In the genomic region with DNA sequence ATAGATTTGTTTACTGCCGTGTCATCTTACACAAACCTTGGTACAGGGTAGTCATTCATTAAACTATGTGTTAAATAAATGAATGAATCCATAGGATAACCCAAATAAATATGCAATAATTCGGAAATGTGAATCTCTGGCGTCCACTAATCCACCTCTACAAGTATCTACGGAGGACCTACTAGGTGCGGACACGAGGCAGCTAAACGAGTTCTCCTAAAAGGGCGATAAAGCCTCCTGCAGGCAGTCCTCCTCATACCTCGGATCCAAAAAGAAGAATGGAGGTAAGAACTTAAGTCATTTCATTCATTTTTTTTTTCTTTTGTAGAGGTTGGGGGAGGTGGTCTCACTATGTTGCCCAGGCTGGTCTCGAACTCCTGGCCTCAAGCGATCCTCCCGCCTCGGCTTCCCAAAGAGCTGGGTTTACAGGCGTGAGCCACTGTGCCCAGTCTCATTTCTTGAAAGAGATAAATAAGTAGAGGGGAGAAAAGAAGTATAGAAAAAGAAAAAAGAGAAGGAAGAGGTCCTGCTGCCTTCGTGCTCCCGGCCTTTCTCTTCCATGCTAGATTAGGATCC, we compare ENCODE assay signal across 8 cellular contexts. TPM values are rescaled to one million over a fixed set of nuclear protein-coding genes. Genes with fewer than 3 reads are reported as not detected.
DNase-seq lines count a peak whose midpoint lies in the region; ATAC-seq and TF ChIP-seq lines count a peak whose summit lies in the region.

No MANE protein-coding gene starts in this region.

- H3K27ac ChIP-seq in tibial nerve, result peak overlapping the region in 3 of 4 donors; percentile 79 to 96 (median 93)

- no peak for TF ChIP-seq EP300 in tibial nerve (IDR thresholded peaks at IDR 0.05)

- H3K36me3 ChIP-seq in kidney epithelial cell (ENCODE audit: control insufficient read depth, insufficient read depth, low read length), result peaks cover 2% of the 10 kb centered on the region
- H3K36me3 ChIP-seq in tibial nerve, result peaks cover under 1 to 34% (median 26%) of the 10 kb centered on the region in 3 donors

- H3K4me3 Mint-ChIP-seq in activated T-cell treated with anti-CD3 and anti-CD28 coated beads, Interleukin-2, amount 50 U/mL, for 24 hours, result peak overlapping the region; percentile 99
- peak overlapping the region; percentile 95 for H3K4me3 Mint-ChIP-seq in activated naive CD8-positive, alpha-beta T cell treated with anti-CD3 and anti-CD28 coated beads, Interleukin-2, amount 10 ng/mL, durations not matched to agents 7 days and 5 days

- WGBS in tibial nerve, 2 donors, result 18 to 23% methylated on average over 16 of the region's 16 CpGs

- no peaks in the 10 kb centered on the region for H3K9me3 ChIP-seq in tibial nerve

- H3K27me3 ChIP-seq in kidney epithelial cell (ENCODE audit: control insufficient read depth, insufficient read depth, low read length) (no peaks in the 10 kb centered on the region), tibial nerve (no peaks in the 10 kb centered on the region)

- no peak for DNase-seq in activated T-cell treated with anti-CD3 and anti-CD28 coated beads, Interleukin-2, amount 50 U/mL, for 24 hours
- DNase-seq in activated T-cell treated with anti-CD3 and anti-CD28 coated beads for 4 hours (no peak), kidney epithelial cell (ENCODE audit: low read depth) (no peak), tibial nerve (ENCODE audit: low spot score in 2 of 2) (no peak), HK-2 (ENCODE audit: unreplicated experiment) (no peak)
- no peak for DNase-seq in activated naive CD8-positive, alpha-beta T cell treated with anti-CD3 and anti-CD28 coated beads, Interleukin-2, amount 10 ng/mL, durations not matched to agents 7 days and 5 days

- POLR2A ChIA-PET in activated naive CD8-positive, alpha-beta T cell treated with anti-CD3 and anti-CD28 coated beads, Interleukin-2, amount 10 ng/mL, durations not matched to agents 7 days and 5 days (lab: Charles Lee), result interaction anchor here (0.8 to 3.9 kb wide), 4 partner anchors 9 to 131 kb away, joined by 3 to 27 read pairs (median 8); a partner anchor contains a TSS

- H3K4me3 ChIP-seq in kidney epithelial cell (ENCODE audit: low read depth, low read length) (peak overlapping the region; percentile 93), tibial nerve (peak overlapping the region; percentile 37 to 82 (median 66))

- no peaks in the 10 kb centered on the region for H3K9me3 Mint-ChIP-seq in activated T-cell treated with anti-CD3 and anti-CD28 coated beads, Interleukin-2, amount 50 U/mL, for 24 hours
- no peaks in the 10 kb centered on the region for H3K9me3 Mint-ChIP-seq in activated naive CD8-positive, alpha-beta T cell treated with anti-CD3 and anti-CD28 coated beads, Interleukin-2, amount 10 ng/mL, durations not matched to agents 7 days and 5 days

- peaks cover 34% of the 10 kb centered on the region for H3K4me1 Mint-ChIP-seq in activated T-cell treated with anti-CD3 and anti-CD28 coated beads, Interleukin-2, amount 50 U/mL, for 24 hours (ENCODE audit: low read depth)
- peaks cover 30% of the 10 kb centered on the region for H3K4me1 Mint-ChIP-seq in activated naive CD8-positive, alpha-beta T cell treated with anti-CD3 and anti-CD28 coated beads, Interleukin-2, amount 10 ng/mL, durations not matched to agents 7 days and 5 days

- H3K27me3 Mint-ChIP-seq in activated T-cell treated with anti-CD3 and anti-CD28 coated beads, Interleukin-2, amount 50 U/mL, for 24 hours, result no peaks in the 10 kb centered on the region
- no peaks in the 10 kb centered on the region for H3K27me3 Mint-ChIP-seq in activated naive CD8-positive, alpha-beta T cell treated with anti-CD3 and anti-CD28 coated beads, Interleukin-2, amount 10 ng/mL, durations not matched to agents 7 days and 5 days

- no peak for TF ChIP-seq POLR2A in tibial nerve (IDR thresholded peaks at IDR 0.05)

- H3K27ac Mint-ChIP-seq in activated T-cell treated with anti-CD3 and anti-CD28 coated beads, Interleukin-2, amount 50 U/mL, for 24 hours, result peak overlapping the region; percentile 100
- H3K27ac Mint-ChIP-seq in activated naive CD8-positive, alpha-beta T cell treated with anti-CD3 and anti-CD28 coated beads, Interleukin-2, amount 10 ng/mL, durations not matched to agents 7 days and 5 days, result peak overlapping the region; percentile 93

- ATAC-seq in activated naive CD8-positive, alpha-beta T cell treated with anti-CD3 and anti-CD28 coated beads, Interleukin-2, amount 10 ng/mL, durations not matched to agents 7 days and 5 days (ENCODE audit: low read depth), result no peak
- ATAC-seq in HG03039 (IDR thresholded peaks at IDR 0.05; ENCODE audit: unreplicated experiment) (no peak), GM19328 (IDR thresholded peaks at IDR 0.05; ENCODE audit: unreplicated experiment) (no peak)

- no peak for TF ChIP-seq CTCF in kidney epithelial cell (IDR thresholded peaks at IDR 0.05; ENCODE audit: insufficient read depth, low read length, poor library complexity, severe bottlenecking)
- TF ChIP-seq CTCF in tibial nerve (IDR thresholded peaks at IDR 0.05), result no peak

- H3K4me1 ChIP-seq in tibial nerve, result peaks cover 0 to 43% (median 29%) of the 10 kb centered on the region in 4 donors

- H3K36me3 Mint-ChIP-seq in activated T-cell treated with anti-CD3 and anti-CD28 coated beads, Interleukin-2, amount 50 U/mL, for 24 hours (ENCODE audit: low read depth), result peaks cover 45% of the 10 kb centered on the region
- H3K36me3 Mint-ChIP-seq in activated naive CD8-positive, alpha-beta T cell treated with anti-CD3 and anti-CD28 coated beads, Interleukin-2, amount 10 ng/mL, durations not matched to agents 7 days and 5 days, result peaks cover 29% of the 10 kb centered on the region

RNA-seq across cellular contexts. Expression of a gene that starts 0.7 kb away (rescaled TPM):
- total RNA-seq in activated naive CD8-positive, alpha-beta T cell treated with anti-CD3 and anti-CD28 coated beads, Interleukin-2, amount 10 ng/mL, durations not matched to agents 7 days and 5 days, result 1,000 to 10,000 TPM; 1,037 to 1,049 TPM
- total RNA-seq in kidney epithelial cell, result 988 and 1,140 TPM in 2 replicates
- 100 to 1,000 TPM; 250 to 531 (median 413) TPM for total RNA-seq in tibial nerve

RNA-seq across cellular contexts. Expression of a gene that starts 10.7 kb away (rescaled TPM):
- total RNA-seq in activated naive CD8-positive, alpha-beta T cell treated with anti-CD3 and anti-CD28 coated beads, Interleukin-2, amount 10 ng/mL, durations not matched to agents 7 days and 5 days, result 1 to 10 TPM; 7.9 to 8.2 TPM
- total RNA-seq in kidney epithelial cell, result 5.9 and 7.8 TPM in 2 replicates
- total RNA-seq in tibial nerve, result 1 to 10 TPM; 5.7 to 9.0 (median 7.1) TPM
